Comparison of ENCODE assay signal across 18 cellular contexts in genomic region chr3:167787440-167787839, GRCh38.
"Had no signal": no experiment of that assay in that cellular context is flagged by ENCODE, and none has a peak within 500 bp of the region (broad histone marks: within the 10 kb centered on the region; RNA-seq: fewer than 3 reads in every experiment).

No MANE protein-coding gene starts in this region.

- H3K9me3 ChIP-seq: esophagus squamous epithelium, left ventricle myocardium inferior, psoas muscle, right lobe of liver, transverse colon had no signal

- ATAC-seq: activated naive CD4-positive, alpha-beta T cell treated with anti-CD3 and anti-CD28 coated beads, Interleukin-2, amount 50 U/mL, for 72 hours; natural killer cell treated with Interleukin-12 subunit alpha and Interleukin-12 subunit beta and Interleukin-15 and Interleukin-18, amount 100 ng/mL, for 72 hours; psoas muscle; stimulated activated naive CD8-positive, alpha-beta T cell treated with anti-CD3 and anti-CD28 coated beads, Interleukin-15, Interleukin-2, amounts not matched to agents 100 U/mL and 50 U/mL, for 24 hours; WTC11 had no signal

- H3K27ac ChIP-seq: brain microvascular endothelial cell, coronary artery, esophagus squamous epithelium, left ventricle myocardium inferior, psoas muscle, right lobe of liver, transverse colon had no signal

- H3K27me3 ChIP-seq: brain microvascular endothelial cell, esophagus squamous epithelium, right lobe of liver, transverse colon had no signal

- H3K4me1 ChIP-seq: psoas muscle, right lobe of liver, transverse colon had no signal

- H3K36me3 ChIP-seq: brain microvascular endothelial cell, esophagus squamous epithelium, left ventricle myocardium inferior, right lobe of liver, transverse colon had no signal

- H3K4me3 ChIP-seq: coronary artery, esophagus squamous epithelium, left ventricle myocardium inferior, psoas muscle, right lobe of liver, smooth muscle cell, transverse colon had no signal

- DNase-seq: activated CD4-positive, alpha-beta memory T cell treated with anti-CD3 and anti-CD28 coated beads, Interleukin-2, amount 10 ng/mL, durations not matched to agents 7 days and 5 days; activated CD4-positive, alpha-beta T cell treated with anti-CD3 and anti-CD28 coated beads for 4 hours; activated effector memory CD4-positive, alpha-beta T cell treated with anti-CD3 and anti-CD28 coated beads, Interleukin-2, amount 50 U/mL, for 16 hours; activated T-cell treated with anti-CD3 and anti-CD28 coated beads, Interleukin-2, amount 50 U/mL, for 24 hours; brain microvascular endothelial cell; esophagus squamous epithelium; left ventricle myocardium inferior; occipital lobe; psoas muscle; right lobe of liver; stimulated activated CD4-positive, alpha-beta T cell treated with anti-CD3 and anti-CD28 coated beads, Interleukin-4, amount 100 ng/mL, for 4 hours; stimulated activated naive CD8-positive, alpha-beta T cell treated with anti-CD3 and anti-CD28 coated beads, Interleukin-15, Interleukin-2, amounts not matched to agents 100 U/mL and 50 U/mL, for 24 hours; transverse colon had no signal
